8 cellular contexts compared by ENCODE assay signal in the genomic region with DNA sequence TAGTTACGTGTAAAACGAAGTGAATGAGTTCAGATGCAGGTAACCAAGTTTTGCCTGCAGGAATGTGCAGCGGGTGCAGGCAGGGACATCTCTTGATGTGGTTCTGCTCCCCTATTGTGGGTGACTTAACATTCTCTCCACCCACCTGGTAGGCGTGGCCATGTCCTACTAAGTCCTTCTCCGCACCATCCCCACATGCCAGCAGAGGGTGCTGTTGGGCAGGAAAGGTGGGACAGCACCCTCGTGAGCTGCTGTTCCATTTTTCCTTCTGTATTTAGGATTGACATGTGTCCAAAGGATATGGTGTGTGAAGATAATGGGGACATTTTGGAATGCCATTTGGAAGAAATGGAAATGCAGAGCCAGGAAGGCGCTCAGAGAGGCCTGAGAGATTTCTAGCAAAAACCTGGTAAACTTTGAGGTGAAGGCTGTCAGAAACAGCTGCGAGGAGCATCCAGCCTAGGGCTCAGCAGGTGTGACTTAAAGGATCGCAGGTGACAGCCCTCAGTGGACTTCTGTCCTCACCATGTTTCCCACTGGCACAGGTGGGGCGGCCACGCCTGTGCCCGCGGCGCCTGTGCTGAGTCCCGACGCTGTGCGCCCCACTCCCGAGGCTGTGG. TPM values are rescaled to one million over a fixed set of nuclear protein-coding genes. Genes with fewer than 3 reads are reported as not detected.
DNase-seq lines count a peak whose midpoint lies in the region; ATAC-seq, FAIRE-seq and TF ChIP-seq lines count a peak whose summit lies in the region.

No MANE protein-coding gene starts in this region.

- H3K4me3 ChIP-seq in iPS-11a (ENCODE audit: low read depth, low read length): peak overlapping the region; percentile 42
- peak overlapping the region in 3 of 4 donors; percentile 47 to 68 (median 54) for H3K4me3 ChIP-seq in sigmoid colon

- H3K27ac ChIP-seq in sigmoid colon: peak overlapping the region; percentile 21 to 70 (median 43)

- peaks cover 0 to 18% (median 12%) of the 10 kb centered on the region in 4 donors for H3K4me1 ChIP-seq in sigmoid colon

- TF ChIP-seq CTCF in sigmoid colon (IDR thresholded peaks at IDR 0.05): peak; percentile 74 to 91 (median 86)

- intact Hi-C loops in sigmoid colon (cut with DNase I): loop anchor here (5.0 kb wide), 3 partner anchors 85 to 265 kb away; partner anchors contain the start of genes CUL4A and PCID2

- no peaks in the 10 kb centered on the region for H3K9me3 ChIP-seq in sigmoid colon

- TF ChIP-seq POLR2A in sigmoid colon (IDR thresholded peaks at IDR 0.05): no peak

- 0 to 1% methylated on average over 18 of the region's 18 CpGs for WGBS in sigmoid colon, 2 donors

- no peaks in the 10 kb centered on the region for H3K27me3 ChIP-seq in sigmoid colon

- peak; percentile 77 for DNase-seq in 8988T
- peak; percentile 96 to 97 for DNase-seq in NCI-H2081 (lab: John Stamatoyannopoulos, UW)
- peak; percentile 84 for DNase-seq in brain pericyte (ENCODE audit: low read depth, low spot score)
- DNase-seq in sigmoid colon: peak; percentile 96

- ATAC-seq in GM18508 (IDR thresholded peaks at IDR 0.05; ENCODE audit: insufficient read depth, unreplicated experiment) (peak; percentile 81), HG03045 (IDR thresholded peaks at IDR 0.05; ENCODE audit: unreplicated experiment) (peak; percentile 93)

- no peak for TF ChIP-seq EP300 in sigmoid colon (IDR thresholded peaks at IDR 0.05)

- FAIRE-seq in TTC549 (lab: Jason Lieb, UNC): peak; percentile 34

- H3K36me3 ChIP-seq in sigmoid colon: no peaks in the 10 kb centered on the region

RNA-seq across cellular contexts. Expression of gene MCF2L, which starts 26.2 kb away (rescaled TPM):
- 10 to 100 TPM in 3 of 4 donors, 1 to 10 TPM in 1; 7.5 to 20.2 (median 13.0) TPM for total RNA-seq in sigmoid colon
- 10 to 100 TPM; 43.5 to 59.9 (median 51.1) TPM for polyA plus RNA-seq in sigmoid colon

Comparison
In these comparisons a context has a peak if more than half of its experiments do, and no peak if none do; other contexts are left out.
1. Peak in every context shown above with its lines: DNase-seq, ATAC-seq, H3K4me3 ChIP-seq and H3K27ac ChIP-seq.